17 cellular contexts compared by ENCODE assay signal in the genomic region with DNA sequence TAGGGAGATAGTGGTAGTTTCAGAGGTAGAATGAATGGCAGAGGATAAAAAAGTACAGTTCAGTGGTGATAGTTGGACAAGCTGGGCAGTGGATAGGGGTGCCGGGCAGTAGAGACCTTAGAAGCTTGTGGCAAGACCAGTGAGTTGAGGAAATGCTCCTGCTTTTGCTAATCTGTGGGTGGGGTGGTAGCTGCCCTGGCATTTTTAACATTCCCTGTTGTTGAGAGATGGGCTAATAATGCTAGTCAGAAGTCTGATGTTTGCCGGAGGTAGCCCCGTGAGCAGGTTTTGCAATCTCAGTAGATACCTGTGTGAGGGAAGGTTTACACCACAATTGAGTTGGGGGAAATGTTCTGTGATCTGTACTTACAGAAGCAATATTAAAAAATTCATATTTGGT.
DNase-seq lines count a peak whose midpoint lies in the region; ATAC-seq, FAIRE-seq and TF ChIP-seq lines count a peak whose summit lies in the region.
"Had no signal": no experiment of that assay in that cellular context is flagged by ENCODE, and none has a peak within 500 bp of the region (broad histone marks: within the 10 kb centered on the region; RNA-seq: fewer than 3 reads in every experiment).

No MANE protein-coding gene starts in this region.

- no peak overlapping the region for H3K27ac ChIP-seq in right lobe of liver
- no peak overlapping the region for H3K27ac ChIP-seq in ovary
- H3K27ac ChIP-seq: BLaER1 treated with 17β-estradiol and CSF1 and Interleukin-3, amounts not matched to agents 10 nM and 100 nM; left ventricle myocardium inferior; psoas muscle had no signal

- TF ChIP-seq POLR2A in right lobe of liver (IDR thresholded peaks at IDR 0.05): no peak
- no peak for TF ChIP-seq POLR2A in ovary (IDR thresholded peaks at IDR 0.05)

- H3K27me3 ChIP-seq in bronchial epithelial cell (ENCODE audit: control insufficient read depth, insufficient read depth, low read length) (no peaks in the 10 kb centered on the region), right lobe of liver (no peaks in the 10 kb centered on the region), ovary (no peaks in the 10 kb centered on the region)
- H3K27me3 ChIP-seq: BLaER1 treated with 17β-estradiol and CSF1 and Interleukin-3, amounts not matched to agents 10 nM and 100 nM had no signal

- TF ChIP-seq EP300 in ovary (IDR thresholded peaks at IDR 0.05): no peak

- ATAC-seq in right lobe of liver (peak; percentile 40 to 71 (median 46)), GM21367 (IDR thresholded peaks at IDR 0.05; ENCODE audit: unreplicated experiment) (no peak)
- ATAC-seq: naive thymus-derived CD4-positive, alpha-beta T cell had no signal

- TF ChIP-seq CTCF in bronchial epithelial cell (IDR thresholded peaks at IDR 0.05; ENCODE audit: insufficient read depth, low read length, severe bottlenecking) (no peak), right lobe of liver (IDR thresholded peaks at IDR 0.05) (no peak), ovary (IDR thresholded peaks at IDR 0.05) (no peak)

- WGBS in right lobe of liver (ENCODE audit: insufficient coverage, low coverage, low lambda C conversion rate, missing lambda C conversion rate): 53% methylated on average over 3 of the region's 3 CpGs
- WGBS in ovary, 3 donors: 89 to 93% (median 90%) methylated on average over 3 of the region's 3 CpGs

- FAIRE-seq in HTR-8/SVneo (lab: Jason Lieb, UNC) (peak; percentile 59), bronchial epithelial cell (lab: Jason Lieb, UNC) (no peak)

- H3K36me3 ChIP-seq in bronchial epithelial cell (ENCODE audit: control insufficient read depth, insufficient read depth, low read length): no peaks in the 10 kb centered on the region
- no peaks in the 10 kb centered on the region for H3K36me3 ChIP-seq in right lobe of liver
- no peaks in the 10 kb centered on the region for H3K36me3 ChIP-seq in ovary
- H3K36me3 ChIP-seq: left ventricle myocardium inferior had no signal

- intact Hi-C loops in right lobe of liver (cut with DNase I): no loop called here
- intact Hi-C loops in ovary (cut with DNase I): no loop called here

- H3K4me3 ChIP-seq in bronchial epithelial cell (ENCODE audit: low read depth, low read length) (no peak overlapping the region), right lobe of liver (no peak overlapping the region), ovary (no peak overlapping the region)
- H3K4me3 ChIP-seq: BLaER1 treated with 17β-estradiol and CSF1 and Interleukin-3, amounts not matched to agents 10 nM and 100 nM; left ventricle myocardium inferior; psoas muscle had no signal

- peak; percentile 53 for DNase-seq in HTR-8/SVneo (ENCODE audit: insufficient read length, low spot score)
- DNase-seq in bronchial epithelial cell (ENCODE audit: low read depth): peak; percentile 70
- no peak for DNase-seq in right lobe of liver
- DNase-seq in epidermal melanocyte (ENCODE audit: insufficient read length, low spot score): no peak
- no peak for DNase-seq in ovary
- DNase-seq in DMS153 (lab: John Stamatoyannopoulos, UW): no peak
- DNase-seq: activated CD4-positive, CD25-positive, alpha-beta regulatory T cell treated with anti-CD3 and anti-CD28 coated beads, Interleukin-2, amount 50 U/mL, for 72 hours; activated gamma-delta T cell treated with Interleukin-2 at 50 U/mL for 16 hours; DMS79; GOT3; left ventricle myocardium inferior; naive thymus-derived CD4-positive, alpha-beta T cell; NCI-H1092 treated with DMSO at 0.1 percent for 48 hours; psoas muscle; Right ventricle myocardium superior had no signal

- H3K9me3 ChIP-seq in right lobe of liver: no peaks in the 10 kb centered on the region
- no peaks in the 10 kb centered on the region for H3K9me3 ChIP-seq in ovary
- H3K9me3 ChIP-seq: BLaER1 treated with 17β-estradiol and CSF1 and Interleukin-3, amounts not matched to agents 10 nM and 100 nM; left ventricle myocardium inferior; psoas muscle had no signal

- H3K4me1 ChIP-seq in right lobe of liver: peaks cover 0 to 12% (median 0%) of the 10 kb centered on the region in 4 donors
- H3K4me1 ChIP-seq in ovary (ENCODE audit: insufficient read depth): peaks cover 8% of the 10 kb centered on the region

Comparison
In these comparisons a context has a peak if more than half of its experiments do, and no peak if none do; other contexts are left out.
1. DNase-seq: peak in HTR-8/SVneo (single experiment) and bronchial epithelial cell (single experiment); none in right lobe of liver (0 of 3), epidermal melanocyte (single experiment), ovary (0 of 5) and DMS153 (single experiment).